8 cellular contexts compared by ENCODE assay signal in genomic region chr13:39616087-39616694, GRCh38. TPM values are rescaled to one million over a fixed set of nuclear protein-coding genes. Genes with fewer than 3 reads are reported as not detected.
DNase-seq lines count a peak whose midpoint lies in the region; ATAC-seq and TF ChIP-seq lines count a peak whose summit lies in the region.

No MANE protein-coding gene starts in this region.

- H3K27me3 ChIP-seq in Loucy (ENCODE audit: insufficient read depth, low read length, poor library complexity, severe bottlenecking), result no peaks in the 10 kb centered on the region

- H3K27me3 Mint-ChIP-seq in brain, result peaks cover 3% of the 10 kb centered on the region

- peak overlapping the region; percentile 65 for H2AFZ ChIP-seq in Loucy (ENCODE audit: low read length)

- ATAC-seq in GM21360 (IDR thresholded peaks at IDR 0.05; ENCODE audit: unreplicated experiment) (peak; percentile 88), GM21529 (IDR thresholded peaks at IDR 0.05; ENCODE audit: unreplicated experiment) (no peak)

- no peaks in the 10 kb centered on the region for H4K20me1 ChIP-seq in Loucy (ENCODE audit: insufficient read depth, low read length, poor library complexity, severe bottlenecking)

- no peaks in the 10 kb centered on the region for H3F3A ChIP-seq in Loucy (ENCODE audit: low read depth)

- no peak overlapping the region for H3K9ac ChIP-seq in Loucy (ENCODE audit: low read depth, low read length, poor library complexity, severe bottlenecking)

- no peak overlapping the region for H3K4me3 Mint-ChIP-seq in brain

- H3K9me2 ChIP-seq in Loucy (replicated peaks; ENCODE audit: low read depth, low read length), result no peaks in the 10 kb centered on the region

- peak; percentile 77 for DNase-seq in DMS 273 (lab: John Stamatoyannopoulos, UW; ENCODE audit: unreplicated experiment)
- DNase-seq in RPMI7951 (ENCODE audit: low read depth), result peak; percentile 58
- DNase-seq in iPS-NIHi11 (ENCODE audit: low spot score), result peak; percentile 84
- DNase-seq in stimulated activated CD4-positive, alpha-beta T cell treated with anti-CD3 and anti-CD28 coated beads, Interleukin-12 subunit alpha, Interleukin-12 subunit beta, amount 100 ng/mL, for 4 hours, result peak; percentile 14

- H3K9me3 ChIP-seq in Loucy (ENCODE audit: insufficient read depth, low read depth, low read length), result no peaks in the 10 kb centered on the region

- no peak overlapping the region for H3K4me3 ChIP-seq in Loucy (ENCODE audit: low read length, poor library complexity, severe bottlenecking)

- H3K36me3 ChIP-seq in Loucy (ENCODE audit: insufficient read depth, low read length), result no peaks in the 10 kb centered on the region

- no peaks in the 10 kb centered on the region for H3K36me3 Mint-ChIP-seq in brain

- H3K4me2 ChIP-seq in Loucy (ENCODE audit: low read depth, low read length, poor library complexity, severe bottlenecking), result no peak overlapping the region

- no peaks in the 10 kb centered on the region for H3K9me3 Mint-ChIP-seq in brain

- H3K4me1 Mint-ChIP-seq in brain, result peaks cover 3% of the 10 kb centered on the region

- H3K27ac Mint-ChIP-seq in brain, result no peak overlapping the region

- TF ChIP-seq CTCF in Loucy (conservative IDR thresholded peaks at IDR 0.05; ENCODE audit: low read length) (peak; percentile 86), brain (conservative IDR thresholded peaks at IDR 0.05) (peak; percentile 86 to 89)

- no peaks in the 10 kb centered on the region for H3K4me1 ChIP-seq in Loucy (ENCODE audit: insufficient read depth, low read length, poor library complexity, severe bottlenecking)

- no peaks in the 10 kb centered on the region for H3K79me2 ChIP-seq in Loucy (ENCODE audit: insufficient read depth, low read length)

RNA-seq across cellular contexts. Expression of gene LHFPL6, which starts 13.2 kb away (rescaled TPM):
- total RNA-seq in RPMI7951 (2014; rRNA removed; shearing (Covaris generic)), result 34.7 and 36.2 TPM in 2 replicates
- polyA plus RNA-seq in brain (ENCODE audit: insufficient read depth, low read depth, low replicate concordance), result 26.4 TPM

RNA-seq across cellular contexts. Expression of gene COG6, which starts 39.3 kb away (rescaled TPM):
- 16.1 and 17.5 TPM in 2 replicates for total RNA-seq in RPMI7951 (2014; rRNA removed; shearing (Covaris generic))
- 5.8 TPM for polyA plus RNA-seq in brain (ENCODE audit: insufficient read depth, low read depth, low replicate concordance)

Comparison
In these comparisons a context has a peak if more than half of its experiments do, and no peak if none do; other contexts are left out.
1. DNase-seq: peak in every context shown above with its lines; median percentile 84 in iPS-NIHi11; 77 in DMS 273; 58 in RPMI7951; 14 in stimulated activated CD4-positive, alpha-beta T cell treated with anti-CD3 and anti-CD28 coated beads, Interleukin-12 subunit alpha, Interleukin-12 subunit beta, amount 100 ng/mL, for 4 hours.